Comparison of ENCODE assay signal across 8 cellular contexts in the genomic region with DNA sequence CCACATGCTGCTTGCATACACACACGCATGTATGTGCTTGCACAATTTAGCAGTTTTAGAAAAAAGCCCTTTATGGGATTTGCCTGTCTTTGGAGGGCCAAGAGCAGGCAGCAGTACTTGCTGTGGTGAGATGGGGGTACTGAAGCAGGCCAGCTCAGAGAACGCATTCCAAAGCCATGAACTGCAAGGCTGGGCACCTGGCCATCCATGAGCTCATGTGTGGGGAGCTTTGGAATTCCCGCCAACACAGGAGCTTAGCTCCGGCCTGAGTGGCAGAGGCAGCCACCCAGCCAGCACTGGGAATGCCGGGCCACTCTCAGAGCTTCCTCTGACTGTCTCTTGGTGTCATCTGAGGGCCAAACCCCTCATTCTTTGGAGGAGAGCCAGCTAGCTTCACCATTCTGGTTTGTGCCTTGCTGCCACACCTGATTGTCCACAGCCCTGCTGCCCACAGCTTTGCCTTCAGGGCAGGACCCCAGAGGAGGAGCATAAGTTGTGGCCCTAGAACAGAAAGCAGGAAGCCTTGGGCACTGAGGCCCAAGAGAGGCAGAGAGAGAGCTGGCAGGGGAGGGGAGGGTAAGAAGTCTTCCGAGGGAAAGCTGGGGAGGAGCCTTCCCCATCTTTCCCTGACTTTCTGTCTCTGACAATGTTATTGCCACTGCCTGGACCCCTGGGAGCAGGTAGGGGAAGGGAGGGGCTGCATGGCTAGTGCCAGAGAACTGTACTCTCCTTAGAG.
DNase-seq lines count a peak whose midpoint lies in the region; ATAC-seq and TF ChIP-seq lines count a peak whose summit lies in the region.

No MANE protein-coding gene starts in this region.

- H3K27ac ChIP-seq in breast epithelium (peak overlapping the region; percentile 52 to 72), thyroid gland (no peak overlapping the region)

- BruUV-seq in Calu3 (replicated peaks; lab: Mats Ljungman, UMichigan) = no TSS peak

- no peak for TF ChIP-seq POLR2A in breast epithelium (IDR thresholded peaks at IDR 0.05)
- TF ChIP-seq POLR2A in thyroid gland (IDR thresholded peaks at IDR 0.05) = no peak

- peaks cover 78% of the 10 kb centered on the region for H3K27me3 Mint-ChIP-seq in activated CD4-positive, alpha-beta T cell treated with anti-CD3 and anti-CD28 coated beads, Interleukin-2, amount 10 ng/mL, durations not matched to agents 7 days and 5 days
- peaks cover 80% of the 10 kb centered on the region for H3K27me3 Mint-ChIP-seq in Calu3 (ENCODE audit: unreplicated experiment)

- H3K4me1 Mint-ChIP-seq in activated CD4-positive, alpha-beta T cell treated with anti-CD3 and anti-CD28 coated beads, Interleukin-2, amount 10 ng/mL, durations not matched to agents 7 days and 5 days = no peaks in the 10 kb centered on the region
- H3K4me1 Mint-ChIP-seq in Calu3 (ENCODE audit: low read depth, unreplicated experiment) = no peaks in the 10 kb centered on the region

- H3K36me3 ChIP-seq in breast epithelium (no peaks in the 10 kb centered on the region), thyroid gland (no peaks in the 10 kb centered on the region)

- H3K36me3 Mint-ChIP-seq in activated CD4-positive, alpha-beta T cell treated with anti-CD3 and anti-CD28 coated beads, Interleukin-2, amount 10 ng/mL, durations not matched to agents 7 days and 5 days (ENCODE audit: low read depth) = no peaks in the 10 kb centered on the region
- no peaks in the 10 kb centered on the region for H3K36me3 Mint-ChIP-seq in Calu3 (ENCODE audit: insufficient read depth, unreplicated experiment)

- H3K4me3 Mint-ChIP-seq in activated CD4-positive, alpha-beta T cell treated with anti-CD3 and anti-CD28 coated beads, Interleukin-2, amount 10 ng/mL, durations not matched to agents 7 days and 5 days = no peak overlapping the region
- H3K4me3 Mint-ChIP-seq in Calu3 (ENCODE audit: low read depth, unreplicated experiment) = no peak overlapping the region

- intact Hi-C loops in breast epithelium (cut with DNase I; ENCODE audit: low total_unique reads) (no loop called here), thyroid gland (cut with DNase I) (no loop called here), Calu3 (cut with micrococcal nuclease; ENCODE audit: unreplicated experiment) (no loop called here)

- peak; percentile 54; the same call in 1 of the 2 replicates for TF ChIP-seq EP300 in Ishikawa (IDR thresholded peaks at IDR 0.05; ENCODE audit: borderline replicate concordance)

- no peak for TF ChIP-seq RAD21 in Ishikawa (IDR thresholded peaks at IDR 0.05; ENCODE audit: low read depth)

- H3K4me1 ChIP-seq in breast epithelium = peaks cover 0 to 6% of the 10 kb centered on the region in 2 donors
- peaks cover 4 to 17% of the 10 kb centered on the region in 2 donors for H3K4me1 ChIP-seq in thyroid gland

- TF ChIP-seq CTCF in breast epithelium (IDR thresholded peaks at IDR 0.05) (peak in 2 of 3 donors; percentile 11 to 73), thyroid gland (IDR thresholded peaks at IDR 0.05) (peak in 4 of 6 experiments; percentile 7 to 46 (median 30)), Calu3 (IDR thresholded peaks at IDR 0.05; ENCODE audit: unreplicated experiment) (no peak)

- DNase-seq in breast epithelium (ENCODE audit: low spot score in 2 of 2) = peak; percentile 77 to 94
- peak; percentile 99 for DNase-seq in kidney tubule cell (ENCODE audit: low spot score)
- DNase-seq in thyroid gland = peak; percentile 86 to 94
- no peak for DNase-seq in activated CD4-positive, alpha-beta T cell treated with anti-CD3 and anti-CD28 coated beads, Interleukin-2, amount 10 ng/mL, durations not matched to agents 7 days and 5 days
- DNase-seq in DMS153 (lab: John Stamatoyannopoulos, UW) = no peak
- DNase-seq in Calu3 = no peak

- no peak overlapping the region for H3K27ac Mint-ChIP-seq in activated CD4-positive, alpha-beta T cell treated with anti-CD3 and anti-CD28 coated beads, Interleukin-2, amount 10 ng/mL, durations not matched to agents 7 days and 5 days
- no peak overlapping the region for H3K27ac Mint-ChIP-seq in Calu3 (ENCODE audit: unreplicated experiment)

- no peaks in the 10 kb centered on the region for H3K9me3 Mint-ChIP-seq in activated CD4-positive, alpha-beta T cell treated with anti-CD3 and anti-CD28 coated beads, Interleukin-2, amount 10 ng/mL, durations not matched to agents 7 days and 5 days
- H3K9me3 Mint-ChIP-seq in Calu3 (ENCODE audit: low read depth, unreplicated experiment) = no peaks in the 10 kb centered on the region

- H3K4me3 ChIP-seq in breast epithelium = no peak overlapping the region
- H3K4me3 ChIP-seq in thyroid gland (replicated peaks in 1 of 3) = no peak overlapping the region

- WGBS in thyroid gland, 2 donors = 7 to 13% methylated on average over 2 to 6 of the region's 6 CpGs

- no peak for ATAC-seq in HG03354 (IDR thresholded peaks at IDR 0.05; ENCODE audit: poor library complexity, severe bottlenecking, unreplicated experiment)

- CTCF ChIA-PET in activated CD4-positive, alpha-beta T cell treated with anti-CD3 and anti-CD28 coated beads, Interleukin-2, amount 10 ng/mL, durations not matched to agents 7 days and 5 days (lab: Charles Lee) = interaction anchor here (0.6 to 1.6 kb wide), 3 partner anchors 17 to 202 kb away, joined by 3 to 6 read pairs (median 4); no protein-coding TSS in a partner anchor
- CTCF ChIA-PET in Calu3 (lab: Charles Lee) = no interaction called here

- POLR2A ChIA-PET in activated CD4-positive, alpha-beta T cell treated with anti-CD3 and anti-CD28 coated beads, Interleukin-2, amount 10 ng/mL, durations not matched to agents 7 days and 5 days (lab: Charles Lee) = no interaction called here

- H3K27me3 ChIP-seq in breast epithelium (peaks cover 0 to 23% of the 10 kb centered on the region in 2 donors), thyroid gland (no peaks in the 10 kb centered on the region)

- no peaks in the 10 kb centered on the region for H3K9me3 ChIP-seq in breast epithelium
- no peaks in the 10 kb centered on the region for H3K9me3 ChIP-seq in thyroid gland

TF ChIP-seq in Ishikawa, 13 proteins besides CTCF, POLR2A, EP300 and RAD21:
- no peak for TF ChIP-seq CREB1 (IDR thresholded peaks at IDR 0.05; ENCODE audit: low read depth)
- TF ChIP-seq FOXM1 (IDR thresholded peaks at IDR 0.05; ENCODE audit: borderline replicate concordance, low read depth) = no peak
- no peak for TF ChIP-seq REST (IDR thresholded peaks at IDR 0.05; ENCODE audit: low read depth)
- no peak for TF ChIP-seq USF1 (IDR thresholded peaks at IDR 0.05)
- peak; percentile 60 for TF ChIP-seq TCF12 (IDR thresholded peaks at IDR 0.05; ENCODE audit: low read depth)
- peak; percentile 78 for TF ChIP-seq TEAD4 (IDR thresholded peaks at IDR 0.05)
- peak; percentile 90 for TF ChIP-seq NFIC (IDR thresholded peaks at IDR 0.05)
- TF ChIP-seq TAF1 (IDR thresholded peaks at IDR 0.05; ENCODE audit: low read depth) = no peak
- TF ChIP-seq MAX (IDR thresholded peaks at IDR 0.05) = peak; percentile 74
TF ChIP-seq in Ishikawa: peak in this region for 4.

Comparison
In these comparisons a context has a peak if more than half of its experiments do, and no peak if none do; other contexts are left out.
1. DNase-seq: peak in breast epithelium (2 of 2), kidney tubule cell (single experiment) and thyroid gland (2 of 2); none in activated CD4-positive, alpha-beta T cell treated with anti-CD3 and anti-CD28 coated beads, Interleukin-2, amount 10 ng/mL, durations not matched to agents 7 days and 5 days (single experiment), DMS153 (single experiment) and Calu3 (single experiment).
2. H3K27ac ChIP-seq: peak in breast epithelium (2 of 2); none in thyroid gland (0 of 3).